Comparison of ENCODE assay signal across 12 cellular contexts in the genomic region with DNA sequence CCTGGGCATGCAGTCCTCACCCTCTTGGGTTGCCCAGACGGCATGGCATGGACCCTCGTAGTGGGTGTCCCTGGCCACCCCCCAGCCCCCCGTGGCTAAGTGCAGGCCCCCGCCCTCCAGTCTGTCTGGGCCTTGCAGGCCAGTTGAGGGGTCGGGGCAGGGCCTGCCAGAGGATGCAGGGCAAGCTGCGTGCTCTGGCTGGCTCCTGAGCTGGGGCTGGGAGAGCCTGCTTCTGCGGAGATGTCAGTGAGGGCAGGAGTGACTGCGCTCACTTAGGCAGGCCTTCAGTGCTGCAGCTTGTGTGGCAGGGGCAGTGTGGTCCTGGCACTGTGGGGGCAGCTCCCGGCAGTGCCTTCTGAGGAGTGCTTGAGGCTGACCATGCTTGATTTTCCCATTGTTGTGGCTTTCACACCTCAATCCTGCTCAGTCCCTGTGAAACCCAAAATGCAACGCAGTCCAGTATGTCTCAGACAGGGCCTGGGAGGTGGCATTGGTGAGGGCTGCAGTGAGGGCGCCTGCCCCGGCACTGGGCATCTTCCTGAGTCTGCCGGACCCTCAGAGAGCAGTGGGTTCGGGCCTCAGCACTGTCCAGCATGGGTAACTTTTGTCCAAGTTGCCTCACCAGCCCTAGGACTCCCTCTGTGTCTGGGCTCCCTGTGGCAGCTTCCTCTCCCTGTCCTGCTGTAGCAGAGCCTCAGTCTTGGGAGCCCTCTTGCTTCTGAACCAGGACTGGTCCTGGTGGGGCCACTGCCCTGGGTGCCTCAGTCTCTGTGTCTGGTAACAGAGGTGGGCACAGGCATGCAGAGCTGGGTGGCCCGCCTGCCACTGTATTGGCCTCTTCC.
DNase-seq lines count a peak whose midpoint lies in the region; ATAC-seq and TF ChIP-seq lines count a peak whose summit lies in the region.
"Had no signal": no experiment of that assay in that cellular context is flagged by ENCODE, and none has a peak within 500 bp of the region (broad histone marks: within the 10 kb centered on the region; RNA-seq: fewer than 3 reads in every experiment).

No MANE protein-coding gene starts in this region.

- DNase-seq in Right ventricle myocardium superior = peak; percentile 30
- no peak for DNase-seq in heart right ventricle
- DNase-seq in central memory CD8-positive, alpha-beta T cell (ENCODE audit: low spot score in 2 of 2) = no peak
- peak; percentile 67 for DNase-seq in mesenteric fat pad (ENCODE audit: low spot score)
- peak; percentile 31 for DNase-seq in ureter (ENCODE audit: low spot score)
- DNase-seq in middle frontal gyrus (ENCODE audit: extremely low spot score, low spot score) = no peak
- no peak for DNase-seq in Kasumi-1 (lab: John Stamatoyannopoulos, UW)
- no peak for DNase-seq in NCI-H1436 (lab: John Stamatoyannopoulos, UW)
- DNase-seq: KG1; naive B cell; stimulated activated CD4-positive, alpha-beta T cell treated with anti-CD3 and anti-CD28 coated beads, Interleukin-2, amount 100 ng/mL, for 48 hours had no signal

- no peak overlapping the region for H3K4me3 Mint-ChIP-seq in central memory CD8-positive, alpha-beta T cell

- no peak overlapping the region for H3K27ac ChIP-seq in heart right ventricle

- intact Hi-C loops in Right ventricle myocardium superior (cut with DNase I) = no loop called here
- intact Hi-C loops in heart right ventricle (cut with DNase I) = no loop called here

- H3K4me1 Mint-ChIP-seq in central memory CD8-positive, alpha-beta T cell = no peaks in the 10 kb centered on the region

- no peaks in the 10 kb centered on the region for H3K9me3 Mint-ChIP-seq in central memory CD8-positive, alpha-beta T cell
- H3K9me3 Mint-ChIP-seq: naive B cell had no signal

- 88 to 92% methylated on average over 15 of the region's 15 CpGs for WGBS in heart right ventricle, 2 donors

- TF ChIP-seq CTCF in heart right ventricle (IDR thresholded peaks at IDR 0.05) = no peak

- H3K36me3 Mint-ChIP-seq in central memory CD8-positive, alpha-beta T cell (ENCODE audit: insufficient read depth) = peaks cover 7% of the 10 kb centered on the region

- peak overlapping the region; percentile 16 for H3K27ac Mint-ChIP-seq in central memory CD8-positive, alpha-beta T cell (ENCODE audit: low read depth)

- H3K9me3 ChIP-seq in heart right ventricle = no peaks in the 10 kb centered on the region
- H3K9me3 ChIP-seq: BLaER1 treated with 17β-estradiol and CSF1 and Interleukin-3, amounts not matched to agents 10 nM and 100 nM had no signal

- H3K27me3 ChIP-seq in heart right ventricle = no peaks in the 10 kb centered on the region
- H3K27me3 ChIP-seq: BLaER1 treated with 17β-estradiol and CSF1 and Interleukin-3, amounts not matched to agents 10 nM and 100 nM had no signal

- peaks cover 0 to 8% (median 0%) of the 10 kb centered on the region in 9 donors for H3K4me1 ChIP-seq in heart right ventricle

- no peak overlapping the region for H3K4me3 ChIP-seq in heart right ventricle
- H3K4me3 ChIP-seq: BLaER1 treated with 17β-estradiol and CSF1 and Interleukin-3, amounts not matched to agents 10 nM and 100 nM had no signal

- ATAC-seq in Right ventricle myocardium superior (ENCODE audit: poor library complexity) (no peak), heart right ventricle (no peak)
- no peak for ATAC-seq in central memory CD8-positive, alpha-beta T cell (replicated peaks; ENCODE audit: extremely low read depth, poor library complexity, severe bottlenecking)

- H3K36me3 ChIP-seq in heart right ventricle = peaks cover 0 to 55% (median 7%) of the 10 kb centered on the region in 9 donors

- no peaks in the 10 kb centered on the region for H3K27me3 Mint-ChIP-seq in central memory CD8-positive, alpha-beta T cell
- H3K27me3 Mint-ChIP-seq: naive B cell had no signal

Comparison
In these comparisons a context has a peak if more than half of its experiments do, and no peak if none do; other contexts are left out.
1. DNase-seq: peak in Right ventricle myocardium superior (single experiment), mesenteric fat pad (single experiment) and ureter (single experiment); none in heart right ventricle (0 of 2), central memory CD8-positive, alpha-beta T cell (0 of 2), middle frontal gyrus (single experiment), Kasumi-1 (0 of 2) and NCI-H1436 (single experiment).